9 cellular contexts compared by ENCODE assay signal in genomic region chr6:126657556-126658129, GRCh38.
DNase-seq lines count a peak whose midpoint lies in the region; ATAC-seq and TF ChIP-seq lines count a peak whose summit lies in the region.
"Had no signal": no experiment of that assay in that cellular context is flagged by ENCODE, and none has a peak within 500 bp of the region (broad histone marks: within the 10 kb centered on the region; RNA-seq: fewer than 3 reads in every experiment).

No MANE protein-coding gene starts in this region.

- no peak overlapping the region for H3K27ac ChIP-seq in MM.1S (ENCODE audit: low read length)
- H3K27ac ChIP-seq in body of pancreas: no peak overlapping the region
- no peak overlapping the region for H3K27ac ChIP-seq in substantia nigra (ENCODE audit: low read depth, low read length, poor library complexity, severe bottlenecking)
- H3K27ac ChIP-seq: SJSA1 had no signal

- H3K9me2 ChIP-seq in MM.1S (replicated peaks; ENCODE audit: insufficient read depth, low read length): no peaks in the 10 kb centered on the region

- no peaks in the 10 kb centered on the region for H3K27me3 ChIP-seq in GM06990 (replicated peaks; ENCODE audit: control insufficient read depth, insufficient read depth, low read length)
- no peaks in the 10 kb centered on the region for H3K27me3 ChIP-seq in MM.1S (replicated peaks; ENCODE audit: insufficient read depth, low read length)
- no peaks in the 10 kb centered on the region for H3K27me3 ChIP-seq in body of pancreas
- H3K27me3 ChIP-seq: SJSA1 had no signal

- H3K9me3 Mint-ChIP-seq in stimulated activated naive CD8-positive, alpha-beta T cell treated with anti-CD3 and anti-CD28 coated beads, Interleukin-15, amount 100 ng/mL, for 72 hours: peaks cover 12 to 14% of the 10 kb centered on the region in 2 donors

- H3K9ac ChIP-seq in MM.1S (ENCODE audit: low read length): no peak overlapping the region

- H3F3A ChIP-seq in MM.1S (ENCODE audit: insufficient read depth, low read length): no peaks in the 10 kb centered on the region

- TF ChIP-seq CTCF in GM06990 (IDR thresholded peaks at IDR 0.05; ENCODE audit: insufficient read depth, low read length, poor library complexity, severe bottlenecking) (peak; percentile 54), MM.1S (IDR thresholded peaks at IDR 0.05; ENCODE audit: low read length) (peak; percentile 57), body of pancreas (IDR thresholded peaks at IDR 0.05) (peak in 6 of 7 experiments; percentile 31 to 55 (median 40))

- WGBS in body of pancreas, 2 donors: 18 to 20% methylated on average over 3 of the region's 3 CpGs

- H3K4me3 Mint-ChIP-seq in stimulated activated naive CD8-positive, alpha-beta T cell treated with anti-CD3 and anti-CD28 coated beads, Interleukin-15, amount 100 ng/mL, for 72 hours: no peak overlapping the region

- intact Hi-C loops in body of pancreas (cut with DNase I): no loop called here

- H3K4me2 ChIP-seq in MM.1S (ENCODE audit: low read depth, low read length): no peak overlapping the region

- no peaks in the 10 kb centered on the region for H3K27me3 Mint-ChIP-seq in stimulated activated naive CD8-positive, alpha-beta T cell treated with anti-CD3 and anti-CD28 coated beads, Interleukin-15, amount 100 ng/mL, for 72 hours

- no peak for TF ChIP-seq POLR2A in body of pancreas (IDR thresholded peaks at IDR 0.05)

- H3K4me3 ChIP-seq in GM06990 (replicated peaks; ENCODE audit: low read depth, low read length) (no peak overlapping the region), MM.1S (ENCODE audit: low read length) (no peak overlapping the region), body of pancreas (no peak overlapping the region)
- H3K4me3 ChIP-seq: SJSA1 had no signal

- H3K9me3 ChIP-seq in MM.1S (replicated peaks; ENCODE audit: insufficient read depth, low read length) (no peaks in the 10 kb centered on the region), body of pancreas (no peaks in the 10 kb centered on the region)
- H3K9me3 ChIP-seq: SJSA1 had no signal

- DNase-seq in GM06990 (ENCODE audit: extremely low read depth, insufficient read length) (no peak), MM.1S (peak; percentile 41), body of pancreas (peak in 1 of 4 donors; percentile 14), mucosa of gallbladder (ENCODE audit: low spot score) (peak; percentile 13), substantia nigra (lab: John Stamatoyannopoulos, UW) (no peak)
- DNase-seq in stimulated activated naive CD8-positive, alpha-beta T cell treated with anti-CD3 and anti-CD28 coated beads, Interleukin-15, amount 100 ng/mL, for 72 hours: no peak
- DNase-seq in stimulated activated CD4-positive, alpha-beta T cell treated with anti-CD3 and anti-CD28 coated beads, Interleukin-4, amount 100 ng/mL, for 4 hours: no peak

- H3K79me2 ChIP-seq in MM.1S (ENCODE audit: low read length): no peaks in the 10 kb centered on the region

- H4K20me1 ChIP-seq in MM.1S (ENCODE audit: insufficient read depth, low read length): no peaks in the 10 kb centered on the region

- no peaks in the 10 kb centered on the region for H3K4me1 Mint-ChIP-seq in stimulated activated naive CD8-positive, alpha-beta T cell treated with anti-CD3 and anti-CD28 coated beads, Interleukin-15, amount 100 ng/mL, for 72 hours

- H2AFZ ChIP-seq in MM.1S (ENCODE audit: low read length): no peak overlapping the region

- ATAC-seq in body of pancreas (peak; percentile 62), GM21526 (IDR thresholded peaks at IDR 0.05; ENCODE audit: low FRiP score, unreplicated experiment) (no peak)
- ATAC-seq in stimulated activated naive CD8-positive, alpha-beta T cell treated with anti-CD3 and anti-CD28 coated beads, Interleukin-15, amount 100 ng/mL, for 72 hours: no peak

- no peaks in the 10 kb centered on the region for H3K4me1 ChIP-seq in MM.1S (ENCODE audit: low read length)
- H3K4me1 ChIP-seq in body of pancreas: no peaks in the 10 kb centered on the region
- H3K4me1 ChIP-seq: SJSA1 had no signal

- no peak overlapping the region for H3K27ac Mint-ChIP-seq in stimulated activated naive CD8-positive, alpha-beta T cell treated with anti-CD3 and anti-CD28 coated beads, Interleukin-15, amount 100 ng/mL, for 72 hours

- H3K36me3 ChIP-seq in GM06990 (ENCODE audit: control insufficient read depth, insufficient read depth, low read length) (no peaks in the 10 kb centered on the region), MM.1S (replicated peaks; ENCODE audit: insufficient read depth, low read length) (no peaks in the 10 kb centered on the region), body of pancreas (replicated peaks in 1 of 2; ENCODE audit: insufficient read depth in 1 of 2, low read depth in 2 of 2) (no peaks in the 10 kb centered on the region)
- H3K36me3 ChIP-seq: SJSA1 had no signal

Comparison
In these comparisons a context has a peak if more than half of its experiments do, and no peak if none do; other contexts are left out.
1. DNase-seq: peak in MM.1S (single experiment) and mucosa of gallbladder (single experiment); none in GM06990 (single experiment), stimulated activated naive CD8-positive, alpha-beta T cell treated with anti-CD3 and anti-CD28 coated beads, Interleukin-15, amount 100 ng/mL, for 72 hours (0 of 2), substantia nigra (0 of 49) and stimulated activated CD4-positive, alpha-beta T cell treated with anti-CD3 and anti-CD28 coated beads, Interleukin-4, amount 100 ng/mL, for 4 hours (0 of 2).
2. Peak in every context shown above with its lines, with median percentiles within 50 percentile points of each other: CTCF ChIP-seq.